17 cellular contexts compared by ENCODE assay signal in the genomic region with DNA sequence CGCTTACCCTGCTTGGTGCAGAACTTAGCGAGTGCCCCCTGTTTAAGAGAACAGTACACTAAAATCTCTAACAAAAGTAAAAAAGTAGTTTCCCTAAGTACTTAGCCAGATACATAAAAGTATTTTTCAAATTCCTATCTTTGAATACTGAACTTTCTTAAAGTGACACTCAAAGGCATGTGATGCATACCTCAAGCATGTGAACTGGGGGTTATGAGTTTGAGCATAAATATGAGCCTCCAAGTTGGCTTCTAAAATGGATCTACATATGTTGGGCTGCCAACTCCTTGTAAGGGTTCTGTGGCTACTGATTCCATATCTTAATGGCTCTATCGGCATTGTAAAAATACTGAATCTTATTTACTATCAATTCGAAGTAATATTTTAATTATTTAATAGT. TPM values are rescaled to one million over a fixed set of nuclear protein-coding genes. Genes with fewer than 3 reads are reported as not detected.
DNase-seq lines count a peak whose midpoint lies in the region; ATAC-seq and TF ChIP-seq lines count a peak whose summit lies in the region.
"Had no signal": no experiment of that assay in that cellular context is flagged by ENCODE, and none has a peak within 500 bp of the region (broad histone marks: within the 10 kb centered on the region; RNA-seq: fewer than 3 reads in every experiment).

No MANE protein-coding gene starts in this region.

- intact Hi-C loops in naive thymus-derived CD4-positive, alpha-beta T cell (cut with micrococcal nuclease) = loop anchor here in 1 of 2 donors (5.0 kb wide), 1 partner anchor 50 kb away; no protein-coding TSS in a partner anchor
- intact Hi-C loops in ovary (cut with DNase I) = no loop called here

- no peak for TF ChIP-seq CTCF in H9 (conservative IDR thresholded peaks at IDR 0.05)
- no peak for TF ChIP-seq CTCF in brain microvascular endothelial cell (IDR thresholded peaks at IDR 0.05; ENCODE audit: low read depth, low read length, missing control alignments)
- TF ChIP-seq CTCF in ovary (IDR thresholded peaks at IDR 0.05) = no peak
- TF ChIP-seq CTCF in RWPE1 (conservative IDR thresholded peaks at IDR 0.05; ENCODE audit: low read depth) = no peak

- H3K27ac ChIP-seq in H9 (ENCODE audit: insufficient read length, low read depth, low read length) = no peak overlapping the region
- peak overlapping the region; percentile 40 for H3K27ac ChIP-seq in brain microvascular endothelial cell
- peak overlapping the region; percentile 96 for H3K27ac ChIP-seq in naive thymus-derived CD4-positive, alpha-beta T cell (ENCODE audit: low read depth, low read length)
- H3K27ac ChIP-seq in ovary = no peak overlapping the region
- H3K27ac ChIP-seq in RWPE1 = no peak overlapping the region
- H3K27ac ChIP-seq: neural progenitor cell, SJCRH30 had no signal

- H2BK120ac ChIP-seq in H9 (ENCODE audit: low read depth, low read length, poor library complexity, severe bottlenecking) = no peak overlapping the region

- H3K23ac ChIP-seq in H9 (ENCODE audit: insufficient read length, low read depth, low read length) = no peak overlapping the region

- H3K79me1 ChIP-seq in H9 (ENCODE audit: insufficient read depth, low read depth, low read length, poor library complexity, severe bottlenecking) = peaks cover 3% of the 10 kb centered on the region

- H3K9me3 Mint-ChIP-seq in H9 = no peaks in the 10 kb centered on the region
- H3K9me3 Mint-ChIP-seq in naive thymus-derived CD4-positive, alpha-beta T cell = peaks cover 0 to 5% (median 0%) of the 10 kb centered on the region in 11 donors
- H3K9me3 Mint-ChIP-seq: neural progenitor cell had no signal

- H3K36me3 ChIP-seq in brain microvascular endothelial cell (replicated peaks) (no peaks in the 10 kb centered on the region), ovary (no peaks in the 10 kb centered on the region)
- peaks cover 0 to 13% (median 0%) of the 10 kb centered on the region in 3 experiments for H3K36me3 ChIP-seq in naive thymus-derived CD4-positive, alpha-beta T cell (ENCODE audit: control insufficient read depth in 2 of 3, insufficient read depth in 3 of 3, low read length in 3 of 3)
- H3K36me3 ChIP-seq: neural progenitor cell had no signal

- peaks cover 8% of the 10 kb centered on the region for H3K23me2 ChIP-seq in H9 (ENCODE audit: insufficient read length, low read depth, low read length, poor library complexity, severe bottlenecking)

- no peak overlapping the region for H3K14ac ChIP-seq in H9 (ENCODE audit: insufficient read depth, low read length)

- no peak for TF ChIP-seq EP300 in ovary (IDR thresholded peaks at IDR 0.05)

- no peak overlapping the region for H3K4me2 ChIP-seq in H9 (ENCODE audit: insufficient read depth, insufficient read length, low read length)
- H3K4me2 ChIP-seq: neural progenitor cell had no signal

- H4K20me1 ChIP-seq in H9 (ENCODE audit: control insufficient read depth, insufficient read depth, insufficient read length) = no peaks in the 10 kb centered on the region

- no peak overlapping the region for H3T11ph ChIP-seq in H9 (ENCODE audit: low read length)

- WGBS in H9 (ENCODE audit: extremely low coverage, insufficient read length, low lambda C conversion rate) = no CpG with 5 or more reads among the region's 4 CpGs
- 94 to 97% (median 96%) methylated on average over 4 of the region's 4 CpGs for WGBS in ovary, 3 donors

- no peak overlapping the region for H2BK15ac ChIP-seq in H9 (ENCODE audit: low read depth, low read length)

- POLR2A ChIA-PET in naive thymus-derived CD4-positive, alpha-beta T cell (lab: Charles Lee) = no interaction called here
- POLR2A ChIA-PET in RWPE1 (lab: Yijun Ruan, JAX; ENCODE audit: low non-redundant PET) = no interaction called here

- no peak overlapping the region for H3K4me3 ChIP-seq in brain microvascular endothelial cell (ENCODE audit: low read depth, low read length)
- H3K4me3 ChIP-seq in naive thymus-derived CD4-positive, alpha-beta T cell (ENCODE audit: low read length) = no peak overlapping the region
- H3K4me3 ChIP-seq in ovary = no peak overlapping the region
- H3K4me3 ChIP-seq: MG63, neural progenitor cell, SJCRH30 had no signal

- DNase-seq in AG08395 (ENCODE audit: low spot score) (peak; percentile 58), H9 (no peak), brain microvascular endothelial cell (peak; percentile 58), ovary (no peak), RWPE1 (ENCODE audit: low spot score) (no peak), germinal center (ENCODE audit: low spot score) (no peak)
- no peak for DNase-seq in naive thymus-derived CD4-positive, alpha-beta T cell
- DNase-seq: activated CD4-positive, CD25-positive, alpha-beta regulatory T cell treated with anti-CD3 and anti-CD28 coated beads, Interleukin-2, amount 50 U/mL, for 72 hours; amniotic stem cell; effector CD4-positive, alpha-beta T cell; MG63; NCI-H526; SJCRH30; stimulated activated CD4-positive, alpha-beta T cell treated with anti-CD3 and anti-CD28 coated beads, Interleukin-4, amount 100 ng/mL, for 24 hours had no signal

- no peak overlapping the region for H2BK20ac ChIP-seq in H9 (ENCODE audit: low read depth, low read length, poor library complexity, severe bottlenecking)

- no peak overlapping the region for H3K4ac ChIP-seq in H9 (ENCODE audit: low read depth, low read length)

- H4K8ac ChIP-seq in H9 (replicated peaks; ENCODE audit: insufficient read length, low read depth, low read length) = no peak overlapping the region

- H2AFZ ChIP-seq in H9 (ENCODE audit: low read length) = no peak overlapping the region
- H2AFZ ChIP-seq: neural progenitor cell had no signal

- no peak overlapping the region for H4K5ac ChIP-seq in H9 (ENCODE audit: insufficient read length, low read depth, low read length)

- no peak overlapping the region for H3K56ac ChIP-seq in H9 (ENCODE audit: insufficient read length, low read depth, low read length)

- H2BK5ac ChIP-seq in H9 (ENCODE audit: insufficient read length, low read length) = no peak overlapping the region

- H3K18ac ChIP-seq in H9 (ENCODE audit: insufficient read length, low read depth, low read length) = no peak overlapping the region

- CTCF ChIA-PET in naive thymus-derived CD4-positive, alpha-beta T cell (lab: Charles Lee) = no interaction called here
- CTCF ChIA-PET in RWPE1 (lab: Yijun Ruan, JAX) = no interaction called here

- in situ Hi-C loops in brain microvascular endothelial cell (cut with HindIII; ENCODE audit: low pct_ligation_motif_present, low sequenced_read_pairs) = no loop called here

- no peak for ATAC-seq in naive thymus-derived CD4-positive, alpha-beta T cell
- ATAC-seq in GM21529 (IDR thresholded peaks at IDR 0.05; ENCODE audit: unreplicated experiment) = no peak
- ATAC-seq: HCT116 had no signal

- no peak overlapping the region for H4K91ac ChIP-seq in H9 (ENCODE audit: insufficient read length, low read depth, low read length)

- peaks cover 0 to 10% (median 4%) of the 10 kb centered on the region in 3 experiments; a peak in 4 of 7 replicates for H3K36me3 Mint-ChIP-seq in H9 (ENCODE audit: insufficient read depth in 1 of 3, low read depth in 3 of 3)
- H3K36me3 Mint-ChIP-seq in naive thymus-derived CD4-positive, alpha-beta T cell = peaks cover 6 to 13% (median 9%) of the 10 kb centered on the region in 5 donors

- H3K27ac Mint-ChIP-seq in H9 = peak overlapping the region in 2 of 3 experiments; percentile 19 to 63; a peak in 1 of 7 replicates
- H3K27ac Mint-ChIP-seq in naive thymus-derived CD4-positive, alpha-beta T cell = peak overlapping the region; percentile 46 to 98 (median 85)
- H3K27ac Mint-ChIP-seq: neural progenitor cell had no signal

- H3K9ac ChIP-seq in H9 (ENCODE audit: extremely low read depth, insufficient read length, low read length) = no peak overlapping the region
- H3K9ac ChIP-seq: neural progenitor cell had no signal

- H2BK12ac ChIP-seq in H9 (ENCODE audit: insufficient read length, low read depth, low read length) = no peak overlapping the region

- H2AK5ac ChIP-seq in H9 (ENCODE audit: insufficient read length, low read length) = no peak overlapping the region

- H3K79me2 ChIP-seq in H9 (ENCODE audit: insufficient read depth, low read length) = peaks cover 15% of the 10 kb centered on the region; the same call in 1 of the 2 replicates

- H3K4me1 Mint-ChIP-seq in H9 = peaks cover 11 to 21% of the 10 kb centered on the region in 2 experiments
- peaks cover 24 to 67% (median 56%) of the 10 kb centered on the region in 7 donors for H3K4me1 Mint-ChIP-seq in naive thymus-derived CD4-positive, alpha-beta T cell

- H3K9me3 ChIP-seq in H9 (ENCODE audit: control insufficient read depth, low read depth, low read length) = no peaks in the 10 kb centered on the region
- no peaks in the 10 kb centered on the region for H3K9me3 ChIP-seq in naive thymus-derived CD4-positive, alpha-beta T cell (ENCODE audit: control insufficient read depth in 2 of 3, low read length in 3 of 3)
- H3K9me3 ChIP-seq in ovary = no peaks in the 10 kb centered on the region
- H3K9me3 ChIP-seq: MG63, SJCRH30 had no signal

- no peak overlapping the region; a peak in 1 of 5 replicates for H3K4me3 Mint-ChIP-seq in H9
- peak overlapping the region in 3 of 10 donors; percentile 9 to 45 (median 11) for H3K4me3 Mint-ChIP-seq in naive thymus-derived CD4-positive, alpha-beta T cell

- H3K27me3 ChIP-seq in H9 (ENCODE audit: insufficient read depth, low read length) (no peaks in the 10 kb centered on the region), brain microvascular endothelial cell (replicated peaks) (no peaks in the 10 kb centered on the region), ovary (no peaks in the 10 kb centered on the region)
- no peaks in the 10 kb centered on the region for H3K27me3 ChIP-seq in naive thymus-derived CD4-positive, alpha-beta T cell (ENCODE audit: control insufficient read depth in 2 of 2, insufficient read depth in 2 of 2, low read length in 2 of 2)
- H3K27me3 ChIP-seq: MG63, neural progenitor cell, SJCRH30 had no signal

- no peaks in the 10 kb centered on the region for H3K27me3 Mint-ChIP-seq in H9 (ENCODE audit: low read depth)
- peaks cover 0 to 4% (median 0%) of the 10 kb centered on the region in 5 donors for H3K27me3 Mint-ChIP-seq in naive thymus-derived CD4-positive, alpha-beta T cell

- H3K4me1 ChIP-seq in H9 (ENCODE audit: insufficient read depth, low read length) (no peaks in the 10 kb centered on the region; the same call in 1 of the 2 replicates), ovary (ENCODE audit: insufficient read depth) (peaks cover 2% of the 10 kb centered on the region)
- H3K4me1 ChIP-seq in naive thymus-derived CD4-positive, alpha-beta T cell (ENCODE audit: control insufficient read depth in 2 of 2, insufficient read depth in 2 of 2, low read length in 2 of 2) = peaks cover 16 to 32% of the 10 kb centered on the region in 2 donors

- no peak for TF ChIP-seq POLR2A in ovary (IDR thresholded peaks at IDR 0.05)

RNA-seq across cellular contexts. Expression of gene ZBTB2, which starts 3.8 kb away (rescaled TPM):
- 30.5 and 31.4 TPM in 2 replicates for total RNA-seq in H9 (2021)
- total RNA-seq in naive thymus-derived CD4-positive, alpha-beta T cell = 10 to 100 TPM; 15.3 to 26.7 (median 25.5) TPM
- polyA plus RNA-seq in naive thymus-derived CD4-positive, alpha-beta T cell = 10 to 100 TPM; 13.8 to 25.7 TPM
- 10 to 100 TPM in 6 of 7 donors, 1 to 10 TPM in 1; 8.8 to 31.2 (median 18.3) TPM for total RNA-seq in ovary
- 10 to 100 TPM; 12.1 to 18.3 TPM for polyA plus RNA-seq in ovary

Comparison
In these comparisons a context has a peak if more than half of its experiments do, and no peak if none do; other contexts are left out.
1. DNase-seq: peak in AG08395 (single experiment) and brain microvascular endothelial cell (single experiment); none in H9 (single experiment), naive thymus-derived CD4-positive, alpha-beta T cell (0 of 9), ovary (0 of 5), RWPE1 (single experiment) and germinal center (single experiment).
2. H3K27ac ChIP-seq: peak in brain microvascular endothelial cell (single experiment) and naive thymus-derived CD4-positive, alpha-beta T cell (single experiment); none in H9 (single experiment), ovary (0 of 2) and RWPE1 (single experiment).